8 cellular contexts compared by ENCODE assay signal in genomic region chr7:90455163-90456030, GRCh38. TPM values are rescaled to one million over a fixed set of nuclear protein-coding genes. Genes with fewer than 3 reads are reported as not detected.
DNase-seq lines count a peak whose midpoint lies in the region; ATAC-seq, FAIRE-seq and TF ChIP-seq lines count a peak whose summit lies in the region.

No MANE protein-coding gene starts in this region.

- peak overlapping the region; percentile 87 for H2AFZ ChIP-seq in osteoblast (ENCODE audit: low read length)

- no peaks in the 10 kb centered on the region for H4K20me1 ChIP-seq in osteoblast (ENCODE audit: insufficient read depth, low read length)

- no peaks in the 10 kb centered on the region for H3K36me3 ChIP-seq in osteoblast (ENCODE audit: insufficient read depth, low read length)

- H3K4me1 Mint-ChIP-seq in T-helper 17 cell: peaks cover 11% of the 10 kb centered on the region

- H3K27me3 Mint-ChIP-seq in T-helper 17 cell: peaks cover 34% of the 10 kb centered on the region

- TF ChIP-seq CTCF in foreskin keratinocyte (conservative IDR thresholded peaks at IDR 0.05) (peak; percentile 86), osteoblast (IDR thresholded peaks at IDR 0.05; ENCODE audit: extremely low read depth, low read depth, low read length) (peak; percentile 71)

- DNase-seq in AG08396 (ENCODE audit: low spot score): peak; percentile 40
- peak; percentile 18 for DNase-seq in GM12891 (ENCODE audit: insufficient read length, low spot score)
- peak; percentile 62 for DNase-seq in NCI-H1105 treated with DMSO at 0.1 percent for 48 hours (lab: John Stamatoyannopoulos, UW)
- no peak for DNase-seq in T-helper 17 cell
- peak in 1 of 2 donors; percentile 54 for DNase-seq in foreskin keratinocyte
- peak; percentile 89 for DNase-seq in osteoblast (ENCODE audit: insufficient read length, low spot score, missing footprints)
- no peak for DNase-seq in activated T-cell treated with anti-CD3 and anti-CD28 coated beads, Interleukin-2, amount 50 U/mL, for 1 hour

- no peak for TF ChIP-seq POLR2A in GM12891 (IDR thresholded peaks at IDR 0.05; ENCODE audit: low read depth, low read length)

- peak overlapping the region; percentile 60 for H3K4me3 ChIP-seq in osteoblast (ENCODE audit: insufficient read depth, low read length)

- FAIRE-seq in GM12891 (lab: Jason Lieb, UNC): peak; percentile 78

- H3K4me3 Mint-ChIP-seq in T-helper 17 cell: peak overlapping the region; percentile 79

- H3K79me2 ChIP-seq in osteoblast (ENCODE audit: insufficient read depth, low read length): no peaks in the 10 kb centered on the region

- ATAC-seq in HG02798 (IDR thresholded peaks at IDR 0.05; ENCODE audit: poor library complexity, unreplicated experiment) (peak; percentile 69), T-helper 17 cell (peak; percentile 71), foreskin keratinocyte (peak; percentile 86)

- H3K27ac ChIP-seq in foreskin keratinocyte: no peak overlapping the region
- H3K27ac ChIP-seq in osteoblast (ENCODE audit: low read depth, low read length): no peak overlapping the region

- H3K27me3 ChIP-seq in foreskin keratinocyte (no peaks in the 10 kb centered on the region), osteoblast (ENCODE audit: insufficient read depth, low read length) (no peaks in the 10 kb centered on the region)

- H3K9me3 ChIP-seq in T-helper 17 cell (ENCODE audit: control insufficient read depth, low read length, poor library complexity, severe bottlenecking): no peaks in the 10 kb centered on the region
- no peaks in the 10 kb centered on the region for H3K9me3 ChIP-seq in osteoblast (ENCODE audit: low read depth, low read length)

- H3K27ac Mint-ChIP-seq in T-helper 17 cell: no peak overlapping the region

- H3K36me3 Mint-ChIP-seq in T-helper 17 cell (ENCODE audit: low read depth): peaks cover 5% of the 10 kb centered on the region

- peak overlapping the region; percentile 75 for H3K4me2 ChIP-seq in osteoblast (ENCODE audit: insufficient read depth, low read length)

- H3K4me1 ChIP-seq in foreskin keratinocyte (peaks cover 3% of the 10 kb centered on the region), osteoblast (ENCODE audit: insufficient read depth, low read length) (no peaks in the 10 kb centered on the region)

TF ChIP-seq in GM12891, 5 proteins besides CTCF, POLR2A, EP300 and RAD21:
- TF ChIP-seq POU2F2 (IDR thresholded peaks at IDR 0.05; ENCODE audit: low read depth, low read length): no peak
- no peak for TF ChIP-seq POLR2AphosphoS5 (IDR thresholded peaks at IDR 0.05; ENCODE audit: low read depth, low read length)
- no peak for TF ChIP-seq PAX5 (IDR thresholded peaks at IDR 0.05; ENCODE audit: insufficient read depth, low read length, severe bottlenecking)
- no peak for TF ChIP-seq SPI1 (IDR thresholded peaks at IDR 0.05; ENCODE audit: low read depth, low read length)
- TF ChIP-seq TAF1 (IDR thresholded peaks at IDR 0.05; ENCODE audit: low read depth, low read length): no peak

RNA-seq across cellular contexts. Expression of gene PTTG1IP2, which starts 14.0 kb away (rescaled TPM):
- not detected for polyA plus RNA-seq in GM12891 (2012; ENCODE audit: low read depth, missing spikeins)
- total RNA-seq in T-helper 17 cell: not detected
- total RNA-seq in foreskin keratinocyte: not detected in 2 replicates
- not detected in 2 replicates for polyA plus RNA-seq in foreskin keratinocyte
- not detected in 2 replicates for total RNA-seq in osteoblast

RNA-seq across cellular contexts. Expression of gene CLDN12, which starts 52.1 kb away (rescaled TPM):
- polyA plus RNA-seq in GM12891 (2012; ENCODE audit: low read depth, missing spikeins): 3.2 TPM
- total RNA-seq in T-helper 17 cell (1 to 10 TPM; 1.6 to 4.1 TPM), foreskin keratinocyte (31.3 and 35.1 TPM in 2 replicates), osteoblast (35.9 and 39.8 TPM in 2 replicates)
- 11.0 and 12.1 TPM in 2 replicates for polyA plus RNA-seq in foreskin keratinocyte

Comparison
In these comparisons a context has a peak if more than half of its experiments do, and no peak if none do; other contexts are left out.
1. DNase-seq: peak in AG08396 (single experiment), GM12891 (single experiment), NCI-H1105 treated with DMSO at 0.1 percent for 48 hours (single experiment) and osteoblast (single experiment); none in T-helper 17 cell (0 of 3) and activated T-cell treated with anti-CD3 and anti-CD28 coated beads, Interleukin-2, amount 50 U/mL, for 1 hour (single experiment).
2. Peak in every context shown above with its lines, with median percentiles within 50 percentile points of each other: ATAC-seq.